In genomic region chr15:40192942-40193341, GRCh38 we compare ENCODE assay signal across 28 cellular contexts. TPM values are rescaled to one million over a fixed set of nuclear protein-coding genes. Genes with fewer than 3 reads are reported as not detected.
DNase-seq lines count a peak whose midpoint lies in the region; ATAC-seq and TF ChIP-seq lines count a peak whose summit lies in the region.
"Had no signal": no experiment of that assay in that cellular context is flagged by ENCODE, and none has a peak within 500 bp of the region (broad histone marks: within the 10 kb centered on the region; RNA-seq: fewer than 3 reads in every experiment).

No MANE protein-coding gene starts in this region.

- no peaks in the 10 kb centered on the region for H3K27me3 Mint-ChIP-seq in MCF 10A (ENCODE audit: insufficient read depth, unreplicated experiment)
- H3K27me3 Mint-ChIP-seq in WTC11 (ENCODE audit: low read depth): no peaks in the 10 kb centered on the region
- H3K27me3 Mint-ChIP-seq: activated naive CD8-positive, alpha-beta T cell treated with anti-CD3 and anti-CD28 coated beads for 36 hours; activated T-helper 17 cell treated with anti-CD3 and anti-CD28 coated beads, Interleukin-2, amount 50 U/mL, for 72 hours; central memory CD8-positive, alpha-beta T cell had no signal

- H3K27ac ChIP-seq in breast epithelium: no peak overlapping the region
- H3K27ac ChIP-seq: 22Rv1, C4-2B, HL-60, skin epidermis, stomach, upper lobe of right lung had no signal

- no peaks in the 10 kb centered on the region for H3K9me3 Mint-ChIP-seq in MCF 10A (ENCODE audit: unreplicated experiment)
- no peaks in the 10 kb centered on the region for H3K9me3 Mint-ChIP-seq in WTC11
- H3K9me3 Mint-ChIP-seq: activated naive CD8-positive, alpha-beta T cell treated with anti-CD3 and anti-CD28 coated beads for 36 hours; activated T-helper 17 cell treated with anti-CD3 and anti-CD28 coated beads, Interleukin-2, amount 50 U/mL, for 72 hours; central memory CD8-positive, alpha-beta T cell; H9; nephron progenitor cell had no signal

- H3K4me1 Mint-ChIP-seq in MCF 10A (ENCODE audit: insufficient read depth, unreplicated experiment) (peaks cover 6% of the 10 kb centered on the region), WTC11 (no peaks in the 10 kb centered on the region)
- H3K4me1 Mint-ChIP-seq: H9, nephron progenitor cell had no signal

- POLR2A ChIA-PET in MCF 10A (lab: Yijun Ruan, JAX): no interaction called here
- POLR2A ChIA-PET in WTC11 (lab: Charles Lee): no interaction called here

- peaks cover 21% of the 10 kb centered on the region for H3K36me3 Mint-ChIP-seq in MCF 10A (ENCODE audit: insufficient read depth, unreplicated experiment)
- H3K36me3 Mint-ChIP-seq in WTC11: peaks cover 81% of the 10 kb centered on the region

- peak overlapping the region; percentile 33 for H3K27ac Mint-ChIP-seq in MCF 10A (ENCODE audit: low read depth, unreplicated experiment)
- no peak overlapping the region for H3K27ac Mint-ChIP-seq in WTC11
- H3K27ac Mint-ChIP-seq: activated naive CD8-positive, alpha-beta T cell treated with anti-CD3 and anti-CD28 coated beads for 36 hours; activated T-helper 17 cell treated with anti-CD3 and anti-CD28 coated beads, Interleukin-2, amount 50 U/mL, for 72 hours; H9; nephron progenitor cell had no signal

- CTCF ChIA-PET in MCF 10A (lab: Yijun Ruan, JAX): interaction anchor here (0.6 kb wide), 1 partner anchor 686 kb away, joined by 3 read pairs; no protein-coding TSS in a partner anchor
- CTCF ChIA-PET in WTC11 (lab: Charles Lee): interaction anchor here (1.7 kb wide), 1 partner anchor 147 kb away, joined by 4 read pairs; no protein-coding TSS in a partner anchor

- H3K36me3 ChIP-seq in breast epithelium: no peaks in the 10 kb centered on the region
- H3K36me3 ChIP-seq: stomach, upper lobe of right lung had no signal

- TF ChIP-seq CTCF in MCF 10A (IDR thresholded peaks at IDR 0.05; ENCODE audit: unreplicated experiment) (no peak), breast epithelium (IDR thresholded peaks at IDR 0.05) (no peak), WTC11 (IDR thresholded peaks at IDR 0.05) (no peak)

- no peaks in the 10 kb centered on the region for H3K4me1 ChIP-seq in breast epithelium
- H3K4me1 ChIP-seq: stomach, upper lobe of right lung had no signal

- no peaks in the 10 kb centered on the region for H3K27me3 ChIP-seq in breast epithelium
- H3K27me3 ChIP-seq: stomach, upper lobe of right lung had no signal

- TF ChIP-seq POLR2A in breast epithelium (IDR thresholded peaks at IDR 0.05): no peak

- H3K4me3 ChIP-seq in breast epithelium: no peak overlapping the region
- H3K4me3 ChIP-seq: skin epidermis, stomach, upper lobe of right lung had no signal

- intact Hi-C loops in MCF 10A (cut with micrococcal nuclease): loop anchor here (5.0 to 10.0 kb wide), 3 partner anchors 88 to 408 kb away; partner anchors contain the start of genes BMF and FSIP1
- intact Hi-C loops in breast epithelium (cut with DNase I; ENCODE audit: low total_unique reads): no loop called here

- no peaks in the 10 kb centered on the region for H3K9me3 ChIP-seq in breast epithelium
- H3K9me3 ChIP-seq: stomach, upper lobe of right lung had no signal

- H3K4me3 Mint-ChIP-seq in MCF 10A (ENCODE audit: unreplicated experiment): no peak overlapping the region
- H3K4me3 Mint-ChIP-seq in WTC11: no peak overlapping the region
- H3K4me3 Mint-ChIP-seq: activated naive CD8-positive, alpha-beta T cell treated with anti-CD3 and anti-CD28 coated beads for 36 hours; activated T-helper 17 cell treated with anti-CD3 and anti-CD28 coated beads, Interleukin-2, amount 50 U/mL, for 72 hours; central memory CD8-positive, alpha-beta T cell; H9; nephron progenitor cell had no signal

- DNase-seq in MCF 10A (ENCODE audit: unreplicated experiment): peak; percentile 24
- DNase-seq in breast epithelium (ENCODE audit: low spot score in 2 of 2): no peak
- no peak for DNase-seq in WTC11 (ENCODE audit: low spot score)
- peak; percentile 8 for DNase-seq in fibroblast of gingiva (ENCODE audit: low read depth)
- peak; percentile 8 for DNase-seq in stromal cell of bone marrow (ENCODE audit: low read depth)
- DNase-seq in NCI-H1930 (lab: John Stamatoyannopoulos, UW): no peak
- DNase-seq: activated naive CD8-positive, alpha-beta T cell treated with anti-CD3 and anti-CD28 coated beads for 36 hours; DMS 273 treated with DMSO at 0.1 percent for 48 hours; effector memory CD4-positive, alpha-beta T cell; GF-D8; H9; KBM-7; NCI-H1092; NCI-H2029 treated with DMSO at 0.1 percent for 48 hours; NCI-H446 treated with DMSO at 0.1 percent for 48 hours; nephron progenitor cell; posterior cingulate gyrus; stimulated activated CD4-positive, alpha-beta T cell treated with anti-CD3 and anti-CD28 coated beads, Interleukin-4, amount 100 ng/mL, for 1 hour; stomach; upper lobe of right lung had no signal

- ATAC-seq in WTC11: no peak
- ATAC-seq in HG02588 (IDR thresholded peaks at IDR 0.05; ENCODE audit: unreplicated experiment): no peak
- no peak for ATAC-seq in HG02885 (IDR thresholded peaks at IDR 0.05; ENCODE audit: poor library complexity, unreplicated experiment)
- ATAC-seq: activated T-helper 17 cell treated with anti-CD3 and anti-CD28 coated beads, Interleukin-2, amount 50 U/mL, for 72 hours; upper lobe of right lung had no signal

- no TSS peak for BruUV-seq in MCF 10A (replicated peaks; lab: Mats Ljungman, UMichigan)

TF ChIP-seq in WTC11, 78 proteins besides CTCF, POLR2A, EP300 and RAD21:
- TF ChIP-seq EMX1 (CRISPR knock-in tag; IDR thresholded peaks at IDR 0.05) (no peak), HMGA2 (CRISPR knock-in tag; IDR thresholded peaks at IDR 0.05) (no peak), TEAD1 (CRISPR knock-in tag; IDR thresholded peaks at IDR 0.05) (no peak), ZNF121 (CRISPR knock-in tag; IDR thresholded peaks at IDR 0.05) (peak; percentile 69; the same call in 1 of the 2 replicates)
TF ChIP-seq in WTC11: peak in this region for 1.

RNA-seq across cellular contexts. Expression of gene BUB1B, which starts 32.1 kb away (rescaled TPM):
- total RNA-seq in MCF 10A (2022) (24.4 and 30.9 TPM in 2 replicates), breast epithelium (1 to 10 TPM in 2 of 3 donors, under 1 TPM in 1; 0.33 to 1.9 (median 1.4) TPM), WTC11 (2021) (148 to 192 TPM (median 156 TPM) in 3 replicates)

RNA-seq across cellular contexts. Expression of gene PAK6, which starts 45.9 kb away (rescaled TPM):
- 9.3 and 9.5 TPM in 2 replicates for total RNA-seq in MCF 10A (2022)
- 10 to 100 TPM in 1 of 3 donors, 1 to 10 TPM in 1, under 1 TPM in 1; 0.80 to 11.0 (median 9.5) TPM for total RNA-seq in breast epithelium
- 8.7 to 11.7 TPM (median 9.6 TPM) in 3 replicates for total RNA-seq in WTC11 (2021)

Comparison
In these comparisons a context has a peak if more than half of its experiments do, and no peak if none do; other contexts are left out.
1. DNase-seq: peak in MCF 10A (single experiment), fibroblast of gingiva (single experiment) and stromal cell of bone marrow (single experiment); none in breast epithelium (0 of 2), WTC11 (single experiment) and NCI-H1930 (0 of 2).